In genomic region chr15:24954783-24955548, GRCh38 we compare ENCODE assay signal across 8 cellular contexts. TPM values are rescaled to one million over a fixed set of nuclear protein-coding genes. Genes with fewer than 3 reads are reported as not detected.
DNase-seq lines count a peak whose midpoint lies in the region; ATAC-seq lines count a peak whose summit lies in the region.

Gene SNRPN, plus strand, starts transcription at chr15:24954987. Its CDS starts 19,467 bp downstream, at chr15:24974454.
Gene SNURF, plus strand, starts transcription at chr15:24954987. Its CDS starts 62 bp downstream, at chr15:24955049.

- H3K4me1 Mint-ChIP-seq in activated naive CD4-positive, alpha-beta T cell treated with anti-CD3 and anti-CD28 coated beads for 36 hours (ENCODE audit: low read depth), result peaks cover 12% of the 10 kb centered on the region

- peak; percentile 61 for ATAC-seq in HG03432 (IDR thresholded peaks at IDR 0.05; ENCODE audit: unreplicated experiment)

- no peaks in the 10 kb centered on the region for H3K27me3 Mint-ChIP-seq in activated naive CD4-positive, alpha-beta T cell treated with anti-CD3 and anti-CD28 coated beads for 36 hours (ENCODE audit: low read depth)

- H3K27ac Mint-ChIP-seq in activated naive CD4-positive, alpha-beta T cell treated with anti-CD3 and anti-CD28 coated beads for 36 hours, result peak within 1 kb of the TSS; percentile 95

- H3K36me3 Mint-ChIP-seq in activated naive CD4-positive, alpha-beta T cell treated with anti-CD3 and anti-CD28 coated beads for 36 hours (ENCODE audit: low read depth), result peaks cover 13% of the 10 kb centered on the region

- H3K9me3 Mint-ChIP-seq in activated naive CD4-positive, alpha-beta T cell treated with anti-CD3 and anti-CD28 coated beads for 36 hours, result peaks cover 9% of the 10 kb centered on the region

- intact Hi-C loops in activated naive CD4-positive, alpha-beta T cell treated with anti-CD3 and anti-CD28 coated beads for 36 hours (cut with micrococcal nuclease), result loop anchor here (2.0 kb wide), 1 partner anchor 1128 kb away; no protein-coding TSS in a partner anchor

- CTCF ChIA-PET in activated naive CD4-positive, alpha-beta T cell treated with anti-CD3 and anti-CD28 coated beads for 36 hours (lab: Charles Lee), result interaction anchor here (0.6 kb wide), 1 partner anchor 893 kb away, joined by 3 read pairs; no protein-coding TSS in a partner anchor

- peak within 1 kb of the TSS; percentile 89 for H3K4me3 Mint-ChIP-seq in activated naive CD4-positive, alpha-beta T cell treated with anti-CD3 and anti-CD28 coated beads for 36 hours

- peak; percentile 45 for DNase-seq in NK-92 treated with Interleukin-12 subunit alpha and Interleukin-12 subunit beta, amount 100 ng/mL, for 24 hours (lab: John Stamatoyannopoulos, UW)
- no peak for DNase-seq in NK-92 (lab: John Stamatoyannopoulos, UW; ENCODE audit: unreplicated experiment)
- peak; percentile 76 to 88 for DNase-seq in SHP77 (lab: John Stamatoyannopoulos, UW)
- peak; percentile 72 for DNase-seq in activated naive CD4-positive, alpha-beta T cell treated with anti-CD3 and anti-CD28 coated beads for 36 hours
- peak; percentile 65 for DNase-seq in globus pallidus (ENCODE audit: low spot score)
- DNase-seq in nucleus accumbens (lab: John Stamatoyannopoulos, UW), result peak in 55 of 56 donors; percentile 7 to 78 (median 46)
- DNase-seq in superior temporal gyrus (ENCODE audit: extremely low spot score), result peak; percentile 64

RNA-seq across cellular contexts. Expression of gene SNRPN, which starts in this region (rescaled TPM):
- total RNA-seq in activated naive CD4-positive, alpha-beta T cell treated with anti-CD3 and anti-CD28 coated beads for 36 hours, result 10 to 100 TPM; 66.1 to 67.7 TPM

RNA-seq across cellular contexts. Expression of gene SNURF, which starts in this region (rescaled TPM):
- 10 to 100 TPM; 28.3 to 34.5 TPM for total RNA-seq in activated naive CD4-positive, alpha-beta T cell treated with anti-CD3 and anti-CD28 coated beads for 36 hours
